9 cellular contexts compared by ENCODE assay signal in the genomic region with DNA sequence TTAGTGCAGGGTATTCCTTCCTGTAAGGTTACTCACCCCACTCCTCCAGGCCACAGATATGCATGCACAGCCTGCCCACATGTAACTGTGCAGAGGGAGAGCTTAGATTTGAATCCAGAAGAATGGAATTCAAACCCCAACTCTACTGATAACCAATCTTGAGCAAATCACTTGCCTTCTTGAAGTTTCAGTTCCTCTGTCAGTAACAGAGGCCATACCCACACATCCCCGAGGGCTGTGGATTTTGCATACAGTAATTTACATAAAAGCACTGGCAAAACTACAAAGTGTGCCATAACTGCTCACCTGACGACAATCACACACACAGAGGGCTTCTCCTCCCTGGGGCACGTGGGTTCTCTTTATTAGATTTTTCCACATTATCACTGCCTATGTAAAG. TPM values are rescaled to one million over a fixed set of nuclear protein-coding genes. Genes with fewer than 3 reads are reported as not detected.
DNase-seq lines count a peak whose midpoint lies in the region; ATAC-seq, FAIRE-seq and TF ChIP-seq lines count a peak whose summit lies in the region.
"Had no signal": no experiment of that assay in that cellular context is flagged by ENCODE, and none has a peak within 500 bp of the region (broad histone marks: within the 10 kb centered on the region; RNA-seq: fewer than 3 reads in every experiment).

No MANE protein-coding gene starts in this region.

- H3K9ac ChIP-seq in HepG2 (ENCODE audit: insufficient read depth, low read depth, low read length) = no peak overlapping the region

- POLR2A ChIA-PET in HepG2 (lab: Yijun Ruan, JAX) = no interaction called here

- TF ChIP-seq EP300 in HepG2 (IDR thresholded peaks at IDR 0.05; ENCODE audit: low read depth in 2 of 2, low read length in 2 of 2) (no peak), HepG2 (CRISPR knock-in tag; IDR thresholded peaks at IDR 0.05; ENCODE audit: borderline replicate concordance) (no peak)

- peaks cover 87% of the 10 kb centered on the region for H3K4me1 Mint-ChIP-seq in activated T-helper 17 cell treated with anti-CD3 and anti-CD28 coated beads, Interleukin-2, amount 50 U/mL, for 72 hours

- CTCF ChIA-PET in HepG2 (lab: Yijun Ruan, JAX; ENCODE audit: low intra/inter-chr PET ratio, low total read pairs) = no interaction called here

- no peak for TF ChIP-seq CTCF in GM12864 (IDR thresholded peaks at IDR 0.05; ENCODE audit: low read depth, low read length, missing control alignments)
- no peak for TF ChIP-seq CTCF in HepG2 (CRISPR knock-in tag; IDR thresholded peaks at IDR 0.05)
- no peak for TF ChIP-seq CTCF in testis (IDR thresholded peaks at IDR 0.05)

- peak; percentile 84 for DNase-seq in GM12864 (ENCODE audit: low read depth)
- no peak for DNase-seq in HepG2 (ENCODE audit: low spot score)
- DNase-seq in erythroblast (lab: John Stamatoyannopoulos, UW) = no peak
- DNase-seq in testis = no peak
- DNase-seq in occipital lobe (lab: John Stamatoyannopoulos, UW) = no peak

- H3K36me3 ChIP-seq in HepG2 (replicated peaks in 1 of 2; ENCODE audit: control insufficient read depth in 1 of 2, insufficient read depth in 2 of 2, low read length in 2 of 2) (no peaks in the 10 kb centered on the region), testis (ENCODE audit: low read depth, missing control alignments) (no peaks in the 10 kb centered on the region)

- no peaks in the 10 kb centered on the region for H4K20me1 ChIP-seq in HepG2 (ENCODE audit: insufficient read depth, low read length)

- H3K27me3 ChIP-seq in HepG2 (ENCODE audit: control insufficient read depth in 1 of 2, insufficient read depth in 2 of 2, low read length in 2 of 2) (peaks cover 8 to 53% of the 10 kb centered on the region in 2 experiments; a peak in 3 of 5 replicates), testis (no peaks in the 10 kb centered on the region)

- no peaks in the 10 kb centered on the region for H3K27me3 Mint-ChIP-seq in activated T-helper 17 cell treated with anti-CD3 and anti-CD28 coated beads, Interleukin-2, amount 50 U/mL, for 72 hours

- H3K36me3 Mint-ChIP-seq in activated T-helper 17 cell treated with anti-CD3 and anti-CD28 coated beads, Interleukin-2, amount 50 U/mL, for 72 hours (ENCODE audit: low read depth) = peaks cover 100% of the 10 kb centered on the region

- FAIRE-seq in HepG2 (lab: Jason Lieb, UNC) = no peak

- ATAC-seq in GM19455 (IDR thresholded peaks at IDR 0.05; ENCODE audit: unreplicated experiment) = peak; percentile 93
- peak; percentile 96 for ATAC-seq in HG03280 (IDR thresholded peaks at IDR 0.05; ENCODE audit: unreplicated experiment)
- peak; percentile 65 for ATAC-seq in activated T-helper 17 cell treated with anti-CD3 and anti-CD28 coated beads, Interleukin-2, amount 50 U/mL, for 72 hours (replicated peaks)
- ATAC-seq in HepG2 = no peak

- TF ChIP-seq RAD21 in HepG2 (CRISPR knock-in tag; IDR thresholded peaks at IDR 0.05) = no peak

- H3K27ac Mint-ChIP-seq in activated T-helper 17 cell treated with anti-CD3 and anti-CD28 coated beads, Interleukin-2, amount 50 U/mL, for 72 hours = peak overlapping the region; percentile 91

- H3K27ac ChIP-seq in HepG2 (ENCODE audit: extremely low read length, insufficient read depth, low read length) = no peak overlapping the region
- H3K27ac ChIP-seq in testis = no peak overlapping the region

- intact Hi-C loops in HepG2 (cut with micrococcal nuclease; ENCODE audit: unreplicated experiment) (no loop called here), testis (cut with DNase I; ENCODE audit: low total_unique reads) (no loop called here)

- WGBS in HepG2 (ENCODE audit: low lambda C conversion rate) = 4% methylated on average over 3 of the region's 3 CpGs
- WGBS in testis, 2 donors = 80 to 94% methylated on average over 3 of the region's 3 CpGs

- H3K4me2 ChIP-seq in HepG2 (ENCODE audit: low read depth, low read length) = no peak overlapping the region

- no TSS peak for BruUV-seq in HepG2 (replicated peaks; lab: Mats Ljungman, UMichigan)

- H3K9me3 ChIP-seq in HepG2 (ENCODE audit: low read length) (no peaks in the 10 kb centered on the region), testis (no peaks in the 10 kb centered on the region)

- TF ChIP-seq POLR2A in HepG2 (IDR thresholded peaks at IDR 0.05; ENCODE audit: insufficient read depth in 1 of 2, low read depth in 2 of 2, low read length in 2 of 2) (no peak), erythroblast (IDR thresholded peaks at IDR 0.05; ENCODE audit: low read length) (no peak), testis (IDR thresholded peaks at IDR 0.05) (no peak)

- no peaks in the 10 kb centered on the region for H3K9me3 Mint-ChIP-seq in activated T-helper 17 cell treated with anti-CD3 and anti-CD28 coated beads, Interleukin-2, amount 50 U/mL, for 72 hours

- H2AFZ ChIP-seq in HepG2 (ENCODE audit: low read length) = no peak overlapping the region

- H3K4me1 ChIP-seq in HepG2 (ENCODE audit: insufficient read depth, low read length) = no peaks in the 10 kb centered on the region
- no peaks in the 10 kb centered on the region for H3K4me1 ChIP-seq in testis

- in situ Hi-C loops in HepG2 (cut with HindIII; ENCODE audit: extremely low pct_ligation_motif_present, low pct_unique_long_range_greater_than_20kb) = no loop called here

- H3K4me3 ChIP-seq in GM12864 (ENCODE audit: low read depth, low read length) (no peak overlapping the region), HepG2 (replicated peaks in 1 of 3; ENCODE audit: insufficient read depth in 1 of 3, low read depth in 2 of 3, low read length in 3 of 3) (no peak overlapping the region), testis (no peak overlapping the region)

- H3K4me3 Mint-ChIP-seq in activated T-helper 17 cell treated with anti-CD3 and anti-CD28 coated beads, Interleukin-2, amount 50 U/mL, for 72 hours = peak overlapping the region; percentile 100

- H3K79me2 ChIP-seq in HepG2 (ENCODE audit: insufficient read depth, low read length) = no peaks in the 10 kb centered on the region

TF ChIP-seq in HepG2, 621 proteins besides CTCF, POLR2A, EP300 and RAD21 (continues in another document):
- no peak for TF ChIP-seq PHF21A (CRISPR knock-in tag; IDR thresholded peaks at IDR 0.05)
- no peak for TF ChIP-seq ZNF773 (CRISPR knock-in tag; IDR thresholded peaks at IDR 0.05; ENCODE audit: borderline replicate concordance)
- no peak for TF ChIP-seq ZMYM2 (CRISPR knock-in tag; IDR thresholded peaks at IDR 0.05)
- TF ChIP-seq ZNF672 (CRISPR knock-in tag; IDR thresholded peaks at IDR 0.05) = no peak

RNA-seq across cellular contexts. Expression of gene CD247, which starts 18.7 kb away (rescaled TPM):
- total RNA-seq in activated T-helper 17 cell treated with anti-CD3 and anti-CD28 coated beads, Interleukin-2, amount 50 U/mL, for 72 hours = 100 to 1,000 TPM; 168 to 217 TPM
- total RNA-seq in HepG2 (2016; rRNA removed; fragmentation: Illumina TruSeq; extraction: Trizol) (0.20 and 0.25 TPM in 2 replicates), testis (1 to 10 TPM in 1 of 2 donors, under 1 TPM in 1; 0.47 to 1.1 TPM), occipital lobe (2.3 TPM)
- total RNA-seq in HepG2 (2016; cell fraction: cytosol; rRNA removed; fragmentation: Illumina TruSeq; extraction: Trizol; ENCODE audit: low read depth) = not detected in 2 replicates
- total RNA-seq in HepG2 (2016; cell fraction: insoluble cytoplasmic fraction; rRNA removed; fragmentation: Illumina TruSeq; extraction: Trizol) = not detected in 2 replicates
- total RNA-seq in HepG2 (2016; cell fraction: membrane; rRNA removed; fragmentation: Illumina TruSeq; extraction: Trizol) = 0.38 and 0.43 TPM in 2 replicates
- not detected in 2 replicates for total RNA-seq in HepG2 (2016; cell fraction: nucleus; rRNA removed; fragmentation: Illumina TruSeq; extraction: Trizol)
- polyA plus RNA-seq in HepG2 (2011; rRNA removed) (not detected in 2 replicates), testis (ENCODE audit: insufficient read depth, low read depth, low replicate concordance) (2.5 TPM)
- polyA plus RNA-seq in HepG2 (2011; cell fraction: cytosol; rRNA removed) = 0.03 TPM in 1 of 2 replicates, not detected in the other
- polyA plus RNA-seq in HepG2 (2011; cell fraction: nucleus; rRNA removed) = not detected in 2 replicates
- not detected in 2 replicates for polyA plus RNA-seq in HepG2 (2012)
- polyA plus RNA-seq in HepG2 (2016; cell fraction: cytosol; fragmentation: Illumina TruSeq; extraction: Trizol; ENCODE audit: low read depth) = not detected in 2 replicates
- polyA plus RNA-seq in HepG2 (2016; cell fraction: insoluble cytoplasmic fraction; fragmentation: Illumina TruSeq; extraction: Trizol; ENCODE audit: low read depth) = 0.22 TPM in 1 of 2 replicates, not detected in the other
- polyA plus RNA-seq in HepG2 (2016; cell fraction: membrane; fragmentation: Illumina TruSeq; extraction: Trizol; ENCODE audit: low read depth) = 0.16 and 0.26 TPM in 2 replicates
- not detected in 2 replicates for polyA plus RNA-seq in HepG2 (2016; cell fraction: nucleus; fragmentation: Illumina TruSeq; extraction: Trizol; ENCODE audit: insufficient read depth, low read depth)
- polyA minus RNA-seq in HepG2 (2011; rRNA and poly(A)+ RNA removed; ENCODE audit: low replicate concordance) = not detected in 2 replicates
- not detected in 2 replicates for polyA minus RNA-seq in HepG2 (2011; cell fraction: cytosol; rRNA and poly(A)+ RNA removed)
- not detected in 2 replicates for polyA minus RNA-seq in HepG2 (2011; cell fraction: nucleus; rRNA and poly(A)+ RNA removed)
- total RNA-seq: myocyte had no signal

RNA-seq across cellular contexts. Expression of gene CREG1, which starts 53.9 kb away (rescaled TPM):
- total RNA-seq in activated T-helper 17 cell treated with anti-CD3 and anti-CD28 coated beads, Interleukin-2, amount 50 U/mL, for 72 hours = 10 to 100 TPM; 10.8 to 13.2 TPM
- total RNA-seq in HepG2 (2016; rRNA removed; fragmentation: Illumina TruSeq; extraction: Trizol) = 19.1 and 31.3 TPM in 2 replicates
- 6.3 and 7.1 TPM in 2 replicates for total RNA-seq in HepG2 (2016; cell fraction: cytosol; rRNA removed; fragmentation: Illumina TruSeq; extraction: Trizol; ENCODE audit: low read depth)
- 20.2 and 31.0 TPM in 2 replicates for total RNA-seq in HepG2 (2016; cell fraction: insoluble cytoplasmic fraction; rRNA removed; fragmentation: Illumina TruSeq; extraction: Trizol)
- 17.5 and 18.6 TPM in 2 replicates for total RNA-seq in HepG2 (2016; cell fraction: membrane; rRNA removed; fragmentation: Illumina TruSeq; extraction: Trizol)
- 27.1 and 29.2 TPM in 2 replicates for total RNA-seq in HepG2 (2016; cell fraction: nucleus; rRNA removed; fragmentation: Illumina TruSeq; extraction: Trizol)
- polyA plus RNA-seq in HepG2 (2011; rRNA removed) = 26.9 and 33.5 TPM in 2 replicates
- polyA plus RNA-seq in HepG2 (2011; cell fraction: cytosol; rRNA removed) = 20.8 and 24.3 TPM in 2 replicates
- 9.6 and 10.2 TPM in 2 replicates for polyA plus RNA-seq in HepG2 (2011; cell fraction: nucleus; rRNA removed)
- polyA plus RNA-seq in HepG2 (2012) = 14.5 and 19.5 TPM in 2 replicates
- polyA plus RNA-seq in HepG2 (2016; cell fraction: cytosol; fragmentation: Illumina TruSeq; extraction: Trizol; ENCODE audit: low read depth) = 8.7 and 10.1 TPM in 2 replicates
- 22.2 and 23.8 TPM in 2 replicates for polyA plus RNA-seq in HepG2 (2016; cell fraction: insoluble cytoplasmic fraction; fragmentation: Illumina TruSeq; extraction: Trizol; ENCODE audit: low read depth)
- 17.6 and 19.0 TPM in 2 replicates for polyA plus RNA-seq in HepG2 (2016; cell fraction: membrane; fragmentation: Illumina TruSeq; extraction: Trizol; ENCODE audit: low read depth)
- polyA plus RNA-seq in HepG2 (2016; cell fraction: nucleus; fragmentation: Illumina TruSeq; extraction: Trizol; ENCODE audit: insufficient read depth, low read depth) = 45.6 and 48.0 TPM in 2 replicates
- 8.0 and 38.3 TPM in 2 replicates for polyA minus RNA-seq in HepG2 (2011; rRNA and poly(A)+ RNA removed; ENCODE audit: low replicate concordance)
- polyA minus RNA-seq in HepG2 (2011; cell fraction: cytosol; rRNA and poly(A)+ RNA removed) = 12.8 and 13.4 TPM in 2 replicates
- polyA minus RNA-seq in HepG2 (2011; cell fraction: nucleus; rRNA and poly(A)+ RNA removed) = 7.5 and 7.6 TPM in 2 replicates
- 100 to 1,000 TPM; 181 to 215 TPM for total RNA-seq in testis
- polyA plus RNA-seq in testis (ENCODE audit: insufficient read depth, low read depth, low replicate concordance) = 82.4 TPM
- 45.4 TPM for total RNA-seq in occipital lobe

Comparison
In these comparisons a context has a peak if more than half of its experiments do, and no peak if none do; other contexts are left out.
1. RNA of gene CD247, which starts 18.7 kb away (total RNA-seq): 168 to 217 TPM in activated T-helper 17 cell treated with anti-CD3 and anti-CD28 coated beads, Interleukin-2, amount 50 U/mL, for 72 hours; 2.3 TPM in occipital lobe (single experiment), 0.47 to 1.1 TPM in testis and 0.20 to 0.43 TPM in HepG2; every median in the first group is over 10 times any median in the second.